In the genomic region with DNA sequence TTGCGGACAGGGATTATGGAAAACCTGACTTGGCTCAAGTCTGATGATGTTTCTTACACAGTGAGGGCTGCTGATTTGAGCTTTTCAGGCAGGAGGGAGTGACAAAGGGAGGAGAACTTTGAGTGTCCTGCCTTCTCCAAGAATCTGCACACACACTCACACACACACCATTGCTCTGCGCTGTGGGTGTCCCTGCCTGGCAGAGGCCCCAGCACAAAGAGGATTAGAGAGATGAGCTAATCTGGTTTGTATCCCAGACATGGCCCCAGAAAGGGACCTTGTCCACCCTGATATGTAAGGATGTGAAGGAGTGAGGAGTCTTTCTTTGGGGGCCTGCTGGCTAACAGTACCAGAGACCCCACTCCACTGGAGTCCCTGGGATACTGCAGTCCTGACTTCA, we compare ENCODE assay signal across 9 cellular contexts. TPM values are rescaled to one million over a fixed set of nuclear protein-coding genes. Genes with fewer than 3 reads are reported as not detected.
DNase-seq lines count a peak whose midpoint lies in the region; ATAC-seq and TF ChIP-seq lines count a peak whose summit lies in the region.
"Had no signal": no experiment of that assay in that cellular context is flagged by ENCODE, and none has a peak within 500 bp of the region (broad histone marks: within the 10 kb centered on the region; RNA-seq: fewer than 3 reads in every experiment).

No MANE protein-coding gene starts in this region.

- CTCF ChIA-PET in PC-3 (lab: Charles Lee), result interaction anchor here (1.5 kb wide), 2 partner anchors 27 to 36 kb away, joined by 4 to 9 read pairs; no protein-coding TSS in a partner anchor

- DNase-seq in G401 (ENCODE audit: low spot score) (peak; percentile 76), PC-3 (no peak), fibroblast of mammary gland (ENCODE audit: low read depth) (peak; percentile 56), osteoblast (ENCODE audit: insufficient read length, low spot score, missing footprints) (peak; percentile 80), HT-29 (ENCODE audit: low spot score) (no peak)
- DNase-seq in activated naive CD4-positive, alpha-beta T cell treated with anti-CD3 and anti-CD28 coated beads, Interleukin-2, amount 50 U/mL, for 16 hours, result no peak
- DNase-seq: activated CD8-positive, alpha-beta memory T cell treated with anti-CD3 and anti-CD28 coated beads, Interleukin-2, amount 50 U/mL, for 48 hours; stimulated activated naive B cell treated with anti-CD40 and anti-IgM and Interleukin-4, amounts not matched to agents 10 μg/mL and 1 μg/mL and 100 μg/mL, for 72 hours had no signal

- POLR2A ChIA-PET in PC-3 (lab: Charles Lee; ENCODE audit: unreplicated experiment), result no interaction called here

- H3K27ac ChIP-seq in PC-3 (ENCODE audit: low read length), result no peak overlapping the region
- H3K27ac ChIP-seq in osteoblast (ENCODE audit: low read depth, low read length), result no peak overlapping the region

- intact Hi-C loops in PC-3 (cut with micrococcal nuclease), result loop anchor here (1.0 to 5.0 kb wide), 3 partner anchors 111 to 204 kb away; a partner anchor contains a TSS

- H3K79me2 ChIP-seq in PC-3 (ENCODE audit: low read length) (no peaks in the 10 kb centered on the region), osteoblast (ENCODE audit: insufficient read depth, low read length) (no peaks in the 10 kb centered on the region)

- H2AFZ ChIP-seq in PC-3 (ENCODE audit: low read length) (0 out of 2 replicates have a peak overlapping the region, but pooled peaks have one; percentile 87), osteoblast (ENCODE audit: low read length) (no peak overlapping the region)

- H3K4me2 ChIP-seq in PC-3 (ENCODE audit: low read length) (no peak overlapping the region), osteoblast (ENCODE audit: insufficient read depth, low read length) (peak overlapping the region; percentile 70)

- in situ Hi-C loops in G401 (cut with HindIII; ENCODE audit: low sequenced_read_pairs), result no loop called here

- no peak for ATAC-seq in PC-3
- no peak for ATAC-seq in GM19467 (IDR thresholded peaks at IDR 0.05; ENCODE audit: unreplicated experiment)

- H3K4me1 ChIP-seq in PC-3 (ENCODE audit: insufficient read depth, low read length) (peaks cover 2% of the 10 kb centered on the region; the same call in 1 of the 2 replicates), osteoblast (ENCODE audit: insufficient read depth, low read length) (peaks cover 19% of the 10 kb centered on the region)

- no peak for TF ChIP-seq CTCF in PC-3 (conservative IDR thresholded peaks at IDR 0.05; ENCODE audit: low read depth, low read length)
- TF ChIP-seq CTCF in fibroblast of mammary gland (conservative IDR thresholded peaks at IDR 0.05; ENCODE audit: control insufficient read depth, insufficient read depth, low read depth, low read length), result no peak
- no peak for TF ChIP-seq CTCF in osteoblast (IDR thresholded peaks at IDR 0.05; ENCODE audit: extremely low read depth, low read depth, low read length)

- no peaks in the 10 kb centered on the region for H4K20me1 ChIP-seq in PC-3 (ENCODE audit: low read length)
- H4K20me1 ChIP-seq in osteoblast (ENCODE audit: insufficient read depth, low read length), result no peaks in the 10 kb centered on the region

- H3F3A ChIP-seq in PC-3 (ENCODE audit: low read length, unreplicated experiment), result no peaks in the 10 kb centered on the region

- no peaks in the 10 kb centered on the region for H3K9me2 ChIP-seq in PC-3 (replicated peaks; ENCODE audit: low read length)

- H3K27me3 ChIP-seq in PC-3 (ENCODE audit: low read length) (no peaks in the 10 kb centered on the region), osteoblast (ENCODE audit: insufficient read depth, low read length) (no peaks in the 10 kb centered on the region)

- H3K4me3 ChIP-seq in PC-3 (ENCODE audit: low read length), result no peak overlapping the region
- no peak overlapping the region for H3K4me3 ChIP-seq in fibroblast of mammary gland (ENCODE audit: control insufficient read depth, low read depth, low read length)
- no peak overlapping the region for H3K4me3 ChIP-seq in osteoblast (ENCODE audit: insufficient read depth, low read length)

- H3K9ac ChIP-seq in PC-3 (ENCODE audit: low read length), result no peak overlapping the region

- H3K9me3 ChIP-seq in PC-3 (ENCODE audit: low read length), result no peaks in the 10 kb centered on the region
- no peaks in the 10 kb centered on the region for H3K9me3 ChIP-seq in osteoblast (ENCODE audit: low read depth, low read length)

- no peaks in the 10 kb centered on the region for H3K36me3 ChIP-seq in PC-3 (ENCODE audit: low read depth, low read length)
- H3K36me3 ChIP-seq in osteoblast (ENCODE audit: insufficient read depth, low read length), result no peaks in the 10 kb centered on the region

- no TSS peak for BruUV-seq in PC-3 (replicated peaks; lab: Mats Ljungman, UMichigan)

RNA-seq across cellular contexts. Expression of a gene that starts 5.9 kb away (rescaled TPM):
- total RNA-seq in G401 (2014; rRNA removed; shearing (Covaris generic)), result 14.6 and 17.3 TPM in 2 replicates
- total RNA-seq in PC-3 (2014; rRNA removed) (0.46 and 0.55 TPM in 2 replicates), osteoblast (1.5 and 2.2 TPM in 2 replicates)
- total RNA-seq in HT-29 (2014; rRNA removed; shearing (Covaris generic)), result 0.28 and 1.0 TPM in 2 replicates

Comparison
In these comparisons a context has a peak if more than half of its experiments do, and no peak if none do; other contexts are left out.
1. DNase-seq: peak in G401 (single experiment), fibroblast of mammary gland (single experiment) and osteoblast (single experiment); none in PC-3 (single experiment), HT-29 (single experiment) and activated naive CD4-positive, alpha-beta T cell treated with anti-CD3 and anti-CD28 coated beads, Interleukin-2, amount 50 U/mL, for 16 hours (single experiment).